Comparison of ENCODE assay signal across 1 cellular context in genomic region chr7:4684826-4685225, GRCh38.
TF ChIP-seq lines count a peak whose summit lies in the region.

No MANE protein-coding gene starts in this region.

TF ChIP-seq in SK-N-SH, 30 proteins besides CTCF, POLR2A, EP300 and RAD21 (continued from another document):
- TF ChIP-seq IRF3 (IDR thresholded peaks at IDR 0.05; ENCODE audit: low read depth, low read length) (no peak), ELF1 (IDR thresholded peaks at IDR 0.05) (no peak), FOXM1 (IDR thresholded peaks at IDR 0.05; ENCODE audit: low read depth) (no peak), GATA2 (CRISPR knock-in tag; IDR thresholded peaks at IDR 0.05) (no peak)
